1 cellular context compared by ENCODE assay signal in genomic region chr11:330694-331314, GRCh38.
TF ChIP-seq lines count a peak whose summit lies in the region.

No MANE protein-coding gene starts in this region.

TF ChIP-seq in GM12878, 131 proteins besides CTCF, POLR2A, EP300 and RAD21 (continued from another document):
- TF ChIP-seq ZBTB4 (CRISPR knock-in tag; IDR thresholded peaks at IDR 0.05) (0 out of 2 replicates have a peak, but pooled peaks have one; percentile 40), SRF (IDR thresholded peaks at IDR 0.05; ENCODE audit: low read depth in 2 of 2, low read length in 2 of 2) (no peak), ZNF622 (IDR thresholded peaks at IDR 0.05) (no peak), CEBPB (IDR thresholded peaks at IDR 0.05; ENCODE audit: borderline replicate concordance in 1 of 2, low read depth in 2 of 2, low read length in 2 of 2) (no peak), RELA (IDR thresholded peaks at IDR 0.05; ENCODE audit: borderline replicate concordance, partially characterized antibody) (no peak), NR2F1 (conservative IDR thresholded peaks at IDR 0.05) (no peak; the same call in none of the 2 replicates), ZSCAN29 (IDR thresholded peaks at IDR 0.05) (no peak), HDGF (IDR thresholded peaks at IDR 0.05) (peak; percentile 63; the same call in 1 of the 2 replicates), IKZF1 (conservative IDR thresholded peaks at IDR 0.05) (peak; percentile 94), ZZZ3 (IDR thresholded peaks at IDR 0.05; ENCODE audit: control insufficient read depth, insufficient read length, low read depth) (no peak), PAX5 (IDR thresholded peaks at IDR 0.05; ENCODE audit: borderline replicate concordance, low read depth, low read length) (peak; percentile 75), BHLHE40 (IDR thresholded peaks at IDR 0.05; ENCODE audit: borderline replicate concordance in 1 of 2, low read depth in 2 of 2, low read length in 1 of 2) (peak; percentile 72 to 87), HDAC2 (IDR thresholded peaks at IDR 0.05) (no peak), RUNX3 (IDR thresholded peaks at IDR 0.05; ENCODE audit: low read length) (peak; percentile 97), KAT2A (conservative IDR thresholded peaks at IDR 0.05; ENCODE audit: control insufficient read depth, low read depth, low read length) (no peak), SIN3A (IDR thresholded peaks at IDR 0.05; ENCODE audit: low read depth, low read length) (no peak), STAT3 (IDR thresholded peaks at IDR 0.05; ENCODE audit: low read depth, low read length) (no peak), TCF12 (IDR thresholded peaks at IDR 0.05; ENCODE audit: low read depth, low read length) (peak; percentile 74; the same call in 1 of the 2 replicates), SUZ12 (IDR thresholded peaks at IDR 0.05; ENCODE audit: unreplicated experiment) (no peak), ZNF274 (IDR thresholded peaks at IDR 0.05; ENCODE audit: insufficient read depth, insufficient read length) (no peak), ESRRA (IDR thresholded peaks at IDR 0.05; ENCODE audit: low read length) (no peak), KDM1A (IDR thresholded peaks at IDR 0.05; ENCODE audit: borderline replicate concordance) (no peak), YY1 (IDR thresholded peaks at IDR 0.05; ENCODE audit: low read depth, low read length) (no peak), BMI1 (IDR thresholded peaks at IDR 0.05; ENCODE audit: borderline replicate concordance) (peak; percentile 48; the same call in 1 of the 2 replicates)
- TF ChIP-seq, protein P1, sequence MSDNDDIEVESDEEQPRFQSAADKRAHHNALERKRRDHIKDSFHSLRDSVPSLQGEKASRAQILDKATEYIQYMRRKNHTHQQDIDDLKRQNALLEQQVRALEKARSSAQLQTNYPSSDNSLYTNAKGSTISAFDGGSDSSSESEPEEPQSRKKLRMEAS (IDR thresholded peaks at IDR 0.05; ENCODE audit: low read depth, low read length), result peak; percentile 5
- TF ChIP-seq, protein P2, sequence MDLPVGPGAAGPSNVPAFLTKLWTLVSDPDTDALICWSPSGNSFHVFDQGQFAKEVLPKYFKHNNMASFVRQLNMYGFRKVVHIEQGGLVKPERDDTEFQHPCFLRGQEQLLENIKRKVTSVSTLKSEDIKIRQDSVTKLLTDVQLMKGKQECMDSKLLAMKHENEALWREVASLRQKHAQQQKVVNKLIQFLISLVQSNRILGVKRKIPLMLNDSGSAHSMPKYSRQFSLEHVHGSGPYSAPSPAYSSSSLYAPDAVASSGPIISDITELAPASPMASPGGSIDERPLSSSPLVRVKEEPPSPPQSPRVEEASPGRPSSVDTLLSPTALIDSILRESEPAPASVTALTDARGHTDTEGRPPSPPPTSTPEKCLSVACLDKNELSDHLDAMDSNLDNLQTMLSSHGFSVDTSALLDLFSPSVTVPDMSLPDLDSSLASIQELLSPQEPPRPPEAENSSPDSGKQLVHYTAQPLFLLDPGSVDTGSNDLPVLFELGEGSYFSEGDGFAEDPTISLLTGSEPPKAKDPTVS (IDR thresholded peaks at IDR 0.05; ENCODE audit: low read depth, low read length), result no peak
